Comparison of ENCODE assay signal across 20 cellular contexts in genomic region chr15:74316116-74316515, GRCh38. TPM values are rescaled to one million over a fixed set of nuclear protein-coding genes. Genes with fewer than 3 reads are reported as not detected.
A peak's percentile ranks its signal among the peaks of the same experiment; 100 is the strongest.
DNase-seq lines count a peak whose midpoint lies in the region; ATAC-seq and TF ChIP-seq lines count a peak whose summit lies in the region.
"Had no signal": no experiment of that assay in that cellular context is flagged by ENCODE, and none has a peak within 500 bp of the region (broad histone marks: within the 10 kb centered on the region; RNA-seq: fewer than 3 reads in every experiment).

No MANE protein-coding gene starts in this region.

- no peaks in the 10 kb centered on the region for H3K36me3 ChIP-seq in heart left ventricle
- H3K36me3 ChIP-seq: cardiac muscle cell, MG63, thyroid gland had no signal

- H3K9me3 Mint-ChIP-seq in T-cell: no peaks in the 10 kb centered on the region
- no peaks in the 10 kb centered on the region for H3K9me3 Mint-ChIP-seq in activated naive CD4-positive, alpha-beta T cell treated with anti-CD3 and anti-CD28 coated beads, Interleukin-2, amount 50 U/mL, for 72 hours
- H3K9me3 Mint-ChIP-seq: activated T-helper 2 cell treated with anti-CD3 and anti-CD28 coated beads, Interferon-gamma antibody, Interleukin-2, Interleukin-4, amounts not matched to agents 10 μg/mL and 5 μg/mL and 100 μg/mL, durations not matched to agents 14 hours and 24 hours and 36 hours; GM23338; naive B cell had no signal

- CTCF ChIA-PET in T-cell (lab: Charles Lee): no interaction called here

- peak; percentile 4 for ATAC-seq in HG03460 (IDR thresholded peaks at IDR 0.05; ENCODE audit: unreplicated experiment)
- no peak for ATAC-seq in T-cell (replicated peaks in 1 of 4)
- ATAC-seq in heart left ventricle: peak in 1 of 4 donors; percentile 15
- peak; percentile 7 for ATAC-seq in sciatic nerve
- ATAC-seq in HG03097 (IDR thresholded peaks at IDR 0.05; ENCODE audit: low FRiP score, unreplicated experiment): no peak
- ATAC-seq in HG03442 (IDR thresholded peaks at IDR 0.05; ENCODE audit: unreplicated experiment): no peak
- ATAC-seq in activated naive CD4-positive, alpha-beta T cell treated with anti-CD3 and anti-CD28 coated beads, Interleukin-2, amount 50 U/mL, for 72 hours: no peak
- ATAC-seq: GM23338 had no signal

- 33 to 55% (median 39%) methylated on average over 7 to 14 of the region's 14 CpGs for WGBS in heart left ventricle, 4 donors

- H3K9me3 ChIP-seq in heart left ventricle: no peaks in the 10 kb centered on the region
- H3K9me3 ChIP-seq: MG63, thyroid gland had no signal

- H3K4me3 Mint-ChIP-seq in T-cell: no peak overlapping the region
- H3K4me3 Mint-ChIP-seq: GM23338, naive B cell had no signal

- no peak for TF ChIP-seq POLR2A in heart left ventricle (IDR thresholded peaks at IDR 0.05)

- H3K4me1 Mint-ChIP-seq in T-cell: peaks cover 39 to 45% (median 42%) of the 10 kb centered on the region in 3 donors

- H3K27ac Mint-ChIP-seq in T-cell: peak overlapping the region; percentile 27 to 82
- peak overlapping the region in 1 of 2 donors; percentile 50 for H3K27ac Mint-ChIP-seq in activated naive CD4-positive, alpha-beta T cell treated with anti-CD3 and anti-CD28 coated beads, Interleukin-2, amount 50 U/mL, for 72 hours

- no peak for TF ChIP-seq CTCF in heart left ventricle (IDR thresholded peaks at IDR 0.05)

- H3K27me3 ChIP-seq in heart left ventricle: no peaks in the 10 kb centered on the region
- H3K27me3 ChIP-seq: cardiac muscle cell, MG63, thyroid gland had no signal

- peaks cover 9 to 67% (median 55%) of the 10 kb centered on the region in 12 donors for H3K4me1 ChIP-seq in heart left ventricle

- H3K27ac ChIP-seq in heart left ventricle: peak overlapping the region in 10 of 12 donors; percentile 31 to 90 (median 76)
- H3K27ac ChIP-seq: cardiac muscle cell, RWPE1, thyroid gland had no signal

- peaks cover 0 to 3% of the 10 kb centered on the region in 2 donors for H3K27me3 Mint-ChIP-seq in T-cell

- POLR2A ChIA-PET in T-cell (lab: Charles Lee): no interaction called here

- H3K4me3 ChIP-seq in heart left ventricle: no peak overlapping the region
- H3K4me3 ChIP-seq: cardiac muscle cell, GM23338, MG63, thyroid gland had no signal

- no peaks in the 10 kb centered on the region for H3K36me3 Mint-ChIP-seq in T-cell
- H3K36me3 Mint-ChIP-seq in activated naive CD4-positive, alpha-beta T cell treated with anti-CD3 and anti-CD28 coated beads, Interleukin-2, amount 50 U/mL, for 72 hours: no peaks in the 10 kb centered on the region
- H3K36me3 Mint-ChIP-seq: naive B cell had no signal

- DNase-seq in T-cell: no peak
- peak in 4 of 5 donors; percentile 44 to 60 (median 50) for DNase-seq in heart left ventricle
- DNase-seq in sciatic nerve (ENCODE audit: low spot score): no peak
- no peak for DNase-seq in activated naive CD4-positive, alpha-beta T cell treated with anti-CD3 and anti-CD28 coated beads, Interleukin-2, amount 50 U/mL, for 72 hours (ENCODE audit: low spot score in 2 of 2)
- DNase-seq: hippocampal formation; MG63; naive B cell; NCI-H187; stimulated activated CD4-positive, alpha-beta T cell treated with anti-CD3 and anti-CD28 coated beads, Interleukin-1b, Interleukin-23, amount 100 ng/mL, for 48 hours; stimulated activated naive CD4-positive, alpha-beta T cell; thyroid gland had no signal

- intact Hi-C loops in heart left ventricle (cut with DNase I): loop anchor here in 4 of 10 donors (2.0 to 10.0 kb wide), 4 partner anchors 135 to 341 kb away; no protein-coding TSS in a partner anchor
- intact Hi-C loops in sciatic nerve (cut with DNase I): no loop called here

RNA-seq across cellular contexts. Expression of gene CYP11A1, which starts 51.3 kb away (rescaled TPM):
- total RNA-seq in T-cell (under 1 TPM in 3 of 5 donors, not detected in 2; 0.47 to 0.79 (median 0.49) TPM), heart left ventricle (1 to 10 TPM in 5 of 9 donors, under 1 TPM in 4; 0.09 to 3.4 (median 1.6) TPM), sciatic nerve (4.3 TPM)
- polyA plus RNA-seq in heart left ventricle: under 1 TPM; 0.07 to 0.46 TPM
- under 1 TPM in 1 of 2 donors, not detected in 1; 0.59 TPM for total RNA-seq in activated naive CD4-positive, alpha-beta T cell treated with anti-CD3 and anti-CD28 coated beads, Interleukin-2, amount 50 U/mL, for 72 hours
- total RNA-seq: activated T-helper 2 cell treated with anti-CD3 and anti-CD28 coated beads, Interferon-gamma antibody, Interleukin-2, Interleukin-4, amounts not matched to agents 10 μg/mL and 5 μg/mL and 100 μg/mL, durations not matched to agents 14 hours and 24 hours and 36 hours; dermis microvascular lymphatic vessel endothelial cell; lung microvascular endothelial cell had no signal

Comparison
In these comparisons a context has a peak if more than half of its experiments do, and no peak if none do; other contexts are left out.
1. ATAC-seq: peak in HG03460 (single experiment) and sciatic nerve (single experiment); none in T-cell (0 of 4), HG03097 (single experiment), HG03442 (single experiment) and activated naive CD4-positive, alpha-beta T cell treated with anti-CD3 and anti-CD28 coated beads, Interleukin-2, amount 50 U/mL, for 72 hours (0 of 2).
2. DNase-seq: peak in heart left ventricle (4 of 5); none in T-cell (0 of 34), sciatic nerve (single experiment) and activated naive CD4-positive, alpha-beta T cell treated with anti-CD3 and anti-CD28 coated beads, Interleukin-2, amount 50 U/mL, for 72 hours (0 of 2).